ENCODE assay signal across 1 cellular context in genomic region chr19:18932216-18932841, GRCh38.
TF ChIP-seq lines count a peak whose summit lies in the region.

No MANE protein-coding gene starts in this region.

TF ChIP-seq in K562, 482 proteins besides CTCF, POLR2A, EP300 and RAD21 (continued from another document and continues in another):
- TF ChIP-seq, protein P1, sequence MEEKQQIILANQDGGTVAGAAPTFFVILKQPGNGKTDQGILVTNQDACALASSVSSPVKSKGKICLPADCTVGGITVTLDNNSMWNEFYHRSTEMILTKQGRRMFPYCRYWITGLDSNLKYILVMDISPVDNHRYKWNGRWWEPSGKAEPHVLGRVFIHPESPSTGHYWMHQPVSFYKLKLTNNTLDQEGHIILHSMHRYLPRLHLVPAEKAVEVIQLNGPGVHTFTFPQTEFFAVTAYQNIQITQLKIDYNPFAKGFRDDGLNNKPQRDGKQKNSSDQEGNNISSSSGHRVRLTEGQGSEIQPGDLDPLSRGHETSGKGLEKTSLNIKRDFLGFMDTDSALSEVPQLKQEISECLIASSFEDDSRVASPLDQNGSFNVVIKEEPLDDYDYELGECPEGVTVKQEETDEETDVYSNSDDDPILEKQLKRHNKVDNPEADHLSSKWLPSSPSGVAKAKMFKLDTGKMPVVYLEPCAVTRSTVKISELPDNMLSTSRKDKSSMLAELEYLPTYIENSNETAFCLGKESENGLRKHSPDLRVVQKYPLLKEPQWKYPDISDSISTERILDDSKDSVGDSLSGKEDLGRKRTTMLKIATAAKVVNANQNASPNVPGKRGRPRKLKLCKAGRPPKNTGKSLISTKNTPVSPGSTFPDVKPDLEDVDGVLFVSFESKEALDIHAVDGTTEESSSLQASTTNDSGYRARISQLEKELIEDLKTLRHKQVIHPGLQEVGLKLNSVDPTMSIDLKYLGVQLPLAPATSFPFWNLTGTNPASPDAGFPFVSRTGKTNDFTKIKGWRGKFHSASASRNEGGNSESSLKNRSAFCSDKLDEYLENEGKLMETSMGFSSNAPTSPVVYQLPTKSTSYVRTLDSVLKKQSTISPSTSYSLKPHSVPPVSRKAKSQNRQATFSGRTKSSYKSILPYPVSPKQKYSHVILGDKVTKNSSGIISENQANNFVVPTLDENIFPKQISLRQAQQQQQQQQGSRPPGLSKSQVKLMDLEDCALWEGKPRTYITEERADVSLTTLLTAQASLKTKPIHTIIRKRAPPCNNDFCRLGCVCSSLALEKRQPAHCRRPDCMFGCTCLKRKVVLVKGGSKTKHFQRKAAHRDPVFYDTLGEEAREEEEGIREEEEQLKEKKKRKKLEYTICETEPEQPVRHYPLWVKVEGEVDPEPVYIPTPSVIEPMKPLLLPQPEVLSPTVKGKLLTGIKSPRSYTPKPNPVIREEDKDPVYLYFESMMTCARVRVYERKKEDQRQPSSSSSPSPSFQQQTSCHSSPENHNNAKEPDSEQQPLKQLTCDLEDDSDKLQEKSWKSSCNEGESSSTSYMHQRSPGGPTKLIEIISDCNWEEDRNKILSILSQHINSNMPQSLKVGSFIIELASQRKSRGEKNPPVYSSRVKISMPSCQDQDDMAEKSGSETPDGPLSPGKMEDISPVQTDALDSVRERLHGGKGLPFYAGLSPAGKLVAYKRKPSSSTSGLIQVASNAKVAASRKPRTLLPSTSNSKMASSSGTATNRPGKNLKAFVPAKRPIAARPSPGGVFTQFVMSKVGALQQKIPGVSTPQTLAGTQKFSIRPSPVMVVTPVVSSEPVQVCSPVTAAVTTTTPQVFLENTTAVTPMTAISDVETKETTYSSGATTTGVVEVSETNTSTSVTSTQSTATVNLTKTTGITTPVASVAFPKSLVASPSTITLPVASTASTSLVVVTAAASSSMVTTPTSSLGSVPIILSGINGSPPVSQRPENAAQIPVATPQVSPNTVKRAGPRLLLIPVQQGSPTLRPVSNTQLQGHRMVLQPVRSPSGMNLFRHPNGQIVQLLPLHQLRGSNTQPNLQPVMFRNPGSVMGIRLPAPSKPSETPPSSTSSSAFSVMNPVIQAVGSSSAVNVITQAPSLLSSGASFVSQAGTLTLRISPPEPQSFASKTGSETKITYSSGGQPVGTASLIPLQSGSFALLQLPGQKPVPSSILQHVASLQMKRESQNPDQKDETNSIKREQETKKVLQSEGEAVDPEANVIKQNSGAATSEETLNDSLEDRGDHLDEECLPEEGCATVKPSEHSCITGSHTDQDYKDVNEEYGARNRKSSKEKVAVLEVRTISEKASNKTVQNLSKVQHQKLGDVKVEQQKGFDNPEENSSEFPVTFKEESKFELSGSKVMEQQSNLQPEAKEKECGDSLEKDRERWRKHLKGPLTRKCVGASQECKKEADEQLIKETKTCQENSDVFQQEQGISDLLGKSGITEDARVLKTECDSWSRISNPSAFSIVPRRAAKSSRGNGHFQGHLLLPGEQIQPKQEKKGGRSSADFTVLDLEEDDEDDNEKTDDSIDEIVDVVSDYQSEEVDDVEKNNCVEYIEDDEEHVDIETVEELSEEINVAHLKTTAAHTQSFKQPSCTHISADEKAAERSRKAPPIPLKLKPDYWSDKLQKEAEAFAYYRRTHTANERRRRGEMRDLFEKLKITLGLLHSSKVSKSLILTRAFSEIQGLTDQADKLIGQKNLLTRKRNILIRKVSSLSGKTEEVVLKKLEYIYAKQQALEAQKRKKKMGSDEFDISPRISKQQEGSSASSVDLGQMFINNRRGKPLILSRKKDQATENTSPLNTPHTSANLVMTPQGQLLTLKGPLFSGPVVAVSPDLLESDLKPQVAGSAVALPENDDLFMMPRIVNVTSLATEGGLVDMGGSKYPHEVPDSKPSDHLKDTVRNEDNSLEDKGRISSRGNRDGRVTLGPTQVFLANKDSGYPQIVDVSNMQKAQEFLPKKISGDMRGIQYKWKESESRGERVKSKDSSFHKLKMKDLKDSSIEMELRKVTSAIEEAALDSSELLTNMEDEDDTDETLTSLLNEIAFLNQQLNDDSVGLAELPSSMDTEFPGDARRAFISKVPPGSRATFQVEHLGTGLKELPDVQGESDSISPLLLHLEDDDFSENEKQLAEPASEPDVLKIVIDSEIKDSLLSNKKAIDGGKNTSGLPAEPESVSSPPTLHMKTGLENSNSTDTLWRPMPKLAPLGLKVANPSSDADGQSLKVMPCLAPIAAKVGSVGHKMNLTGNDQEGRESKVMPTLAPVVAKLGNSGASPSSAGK (IDR thresholded peaks at IDR 0.05): no peak
- no peak for TF ChIP-seq CHD7 (IDR thresholded peaks at IDR 0.05; ENCODE audit: low read depth, low read length)
- no peak for TF ChIP-seq ETV5 (CRISPR knock-in tag; IDR thresholded peaks at IDR 0.05; ENCODE audit: low read depth)
- TF ChIP-seq ZNF512 (tag; IDR thresholded peaks at IDR 0.05): no peak
- no peak for TF ChIP-seq ARHGAP35 (IDR thresholded peaks at IDR 0.05; ENCODE audit: partially characterized antibody)
- TF ChIP-seq ZNF133 (CRISPR knock-in tag; IDR thresholded peaks at IDR 0.05): no peak
- TF ChIP-seq KLF1 (tag; IDR thresholded peaks at IDR 0.05): no peak
- TF ChIP-seq PKNOX1 (IDR thresholded peaks at IDR 0.05): peak; percentile 34
- no peak for TF ChIP-seq ZNF408 (CRISPR knock-in tag; IDR thresholded peaks at IDR 0.05; ENCODE audit: low read depth)
- no peak for TF ChIP-seq MYBL2 (IDR thresholded peaks at IDR 0.05; ENCODE audit: low read depth)
- TF ChIP-seq MYBL2 (CRISPR knock-in tag; IDR thresholded peaks at IDR 0.05; ENCODE audit: borderline replicate concordance): no peak
- TF ChIP-seq, protein P2, sequence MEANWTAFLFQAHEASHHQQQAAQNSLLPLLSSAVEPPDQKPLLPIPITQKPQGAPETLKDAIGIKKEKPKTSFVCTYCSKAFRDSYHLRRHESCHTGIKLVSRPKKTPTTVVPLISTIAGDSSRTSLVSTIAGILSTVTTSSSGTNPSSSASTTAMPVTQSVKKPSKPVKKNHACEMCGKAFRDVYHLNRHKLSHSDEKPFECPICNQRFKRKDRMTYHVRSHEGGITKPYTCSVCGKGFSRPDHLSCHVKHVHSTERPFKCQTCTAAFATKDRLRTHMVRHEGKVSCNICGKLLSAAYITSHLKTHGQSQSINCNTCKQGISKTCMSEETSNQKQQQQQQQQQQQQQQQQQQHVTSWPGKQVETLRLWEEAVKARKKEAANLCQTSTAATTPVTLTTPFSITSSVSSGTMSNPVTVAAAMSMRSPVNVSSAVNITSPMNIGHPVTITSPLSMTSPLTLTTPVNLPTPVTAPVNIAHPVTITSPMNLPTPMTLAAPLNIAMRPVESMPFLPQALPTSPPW (CRISPR knock-in tag; IDR thresholded peaks at IDR 0.05): no peak; the same call in 1 of the 2 replicates
- no peak for TF ChIP-seq PTTG1 (tag; IDR thresholded peaks at IDR 0.05; ENCODE audit: low read depth)
- TF ChIP-seq ZNF695 (CRISPR knock-in tag; IDR thresholded peaks at IDR 0.05): no peak
- no peak for TF ChIP-seq RB1 (IDR thresholded peaks at IDR 0.05; ENCODE audit: low read depth)
- no peak for TF ChIP-seq NEUROD1 (IDR thresholded peaks at IDR 0.05; ENCODE audit: borderline replicate concordance, low read depth, low read length, partially characterized antibody)
- no peak for TF ChIP-seq YY1 (IDR thresholded peaks at IDR 0.05; ENCODE audit: borderline replicate concordance in 1 of 3, control insufficient read depth in 1 of 3, extremely low read depth in 1 of 3, insufficient read depth in 3 of 3, insufficient read length in 1 of 3, insufficient replicate concordance in 2 of 3, low read depth in 1 of 3, low read length in 2 of 3)
- TF ChIP-seq L3MBTL2 (IDR thresholded peaks at IDR 0.05): peak; percentile 40
- TF ChIP-seq ZNF253 (CRISPR knock-in tag; conservative IDR thresholded peaks at IDR 0.05): no peak
- TF ChIP-seq CAMTA2 (CRISPR knock-in tag; conservative IDR thresholded peaks at IDR 0.05): no peak
- peak in 1 of 2 experiments; percentile 93; a peak in 2 of 4 replicates for TF ChIP-seq HDAC1 (IDR thresholded peaks at IDR 0.05)
- no peak for TF ChIP-seq LEF1 (IDR thresholded peaks at IDR 0.05)
- TF ChIP-seq FOXA3 (CRISPR knock-in tag; conservative IDR thresholded peaks at IDR 0.05 in 1 of 2, IDR thresholded peaks at IDR 0.05 in 1 of 2): no peak
- no peak for TF ChIP-seq EZH2 (IDR thresholded peaks at IDR 0.05; ENCODE audit: borderline replicate concordance, low read depth, low read length)
- TF ChIP-seq PRPF4 (IDR thresholded peaks at IDR 0.05; ENCODE audit: insufficient read depth, low read depth, low read length, poor library complexity, severe bottlenecking): no peak
- no peak for TF ChIP-seq ZNF354B (CRISPR knock-in tag; IDR thresholded peaks at IDR 0.05)
- TF ChIP-seq CEBPB (tag; IDR thresholded peaks at IDR 0.05): no peak
- no peak for TF ChIP-seq BRD4 (IDR thresholded peaks at IDR 0.05)
- TF ChIP-seq RBBP5 (IDR thresholded peaks at IDR 0.05; ENCODE audit: borderline replicate concordance, insufficient read depth, low read length, poor library complexity, severe bottlenecking): no peak
- TF ChIP-seq MAZ (CRISPR knock-in tag; conservative IDR thresholded peaks at IDR 0.05 in 1 of 2, IDR thresholded peaks at IDR 0.05 in 1 of 2): peak; percentile 19 to 74; a peak in 3 of 4 replicates
